Comparison of ENCODE assay signal across 9 cellular contexts in genomic region chr15:74768771-74769342, GRCh38. TPM values are rescaled to one million over a fixed set of nuclear protein-coding genes. Genes with fewer than 3 reads are reported as not detected.
A peak's percentile ranks its signal among the peaks of the same experiment; 100 is the strongest.
DNase-seq lines count a peak whose midpoint lies in the region; ATAC-seq and TF ChIP-seq lines count a peak whose summit lies in the region.
"Had no signal": no experiment of that assay in that cellular context is flagged by ENCODE, and none has a peak within 500 bp of the region (broad histone marks: within the 10 kb centered on the region; RNA-seq: fewer than 3 reads in every experiment).

No MANE protein-coding gene starts in this region.

- peak; percentile 52 for ATAC-seq in activated T-helper 17 cell treated with anti-CD3 and anti-CD28 coated beads, Interleukin-2, amount 50 U/mL, for 72 hours (replicated peaks)
- no peak for ATAC-seq in omental fat pad (ENCODE audit: low FRiP score)
- ATAC-seq in HG03457 (IDR thresholded peaks at IDR 0.05; ENCODE audit: unreplicated experiment): no peak
- no peak for ATAC-seq in GM21381 (IDR thresholded peaks at IDR 0.05; ENCODE audit: unreplicated experiment)

- H3K27ac Mint-ChIP-seq in CD4-positive, alpha-beta memory T cell: peak overlapping the region in 4 of 7 donors; percentile 7 to 81 (median 19)
- H3K27ac Mint-ChIP-seq in activated T-helper 17 cell treated with anti-CD3 and anti-CD28 coated beads, Interleukin-2, amount 50 U/mL, for 72 hours: peak overlapping the region; percentile 28

- H4K20me1 ChIP-seq in OCI-LY1 (ENCODE audit: insufficient read depth, low read length): no peaks in the 10 kb centered on the region

- POLR2A ChIA-PET in CD4-positive, alpha-beta memory T cell (lab: Charles Lee; ENCODE audit: partially characterized antibody): interaction anchor here (0.8 to 24.9 kb wide), 8 partner anchors 9 to 394 kb away, joined by 3 to 1342 read pairs (median 4); partner anchors contain the start of gene CSK

- in situ Hi-C loops in HAP-1 (cut with MboI; ENCODE audit: low sequenced_read_pairs): loop anchor here (5.0 kb wide), 1 partner anchor 132 kb away; no protein-coding TSS in a partner anchor

- no peak overlapping the region for H3K4me3 ChIP-seq in CD4-positive, alpha-beta memory T cell (ENCODE audit: low read length in 2 of 2)
- H3K4me3 ChIP-seq in HAP-1 (no peak overlapping the region), OCI-LY1 (ENCODE audit: low read depth, low read length, poor library complexity, severe bottlenecking) (no peak overlapping the region), foreskin fibroblast (ENCODE audit: low read depth in 1 of 2, low read length in 2 of 2) (peak overlapping the region; percentile 7 to 22)

- TF ChIP-seq CTCF in OCI-LY1 (IDR thresholded peaks at IDR 0.05; ENCODE audit: low read length): peak; percentile 94
- TF ChIP-seq CTCF in foreskin fibroblast (IDR thresholded peaks at IDR 0.05; ENCODE audit: low read depth, low read length): peak; percentile 64
- peak in 2 of 3 donors; percentile 16 to 88 for TF ChIP-seq CTCF in omental fat pad (IDR thresholded peaks at IDR 0.05)

- no peaks in the 10 kb centered on the region for H3K27me3 ChIP-seq in CD4-positive, alpha-beta memory T cell (ENCODE audit: insufficient read depth, low read length)
- H3K27me3 ChIP-seq in HAP-1 (ENCODE audit: low read depth) (peaks cover 4% of the 10 kb centered on the region; the same call in 1 of the 2 replicates), OCI-LY1 (ENCODE audit: insufficient read depth, low read length) (no peaks in the 10 kb centered on the region)

- no peaks in the 10 kb centered on the region for H3K36me3 Mint-ChIP-seq in CD4-positive, alpha-beta memory T cell
- no peaks in the 10 kb centered on the region for H3K36me3 Mint-ChIP-seq in activated T-helper 17 cell treated with anti-CD3 and anti-CD28 coated beads, Interleukin-2, amount 50 U/mL, for 72 hours (ENCODE audit: low read depth)

- intact Hi-C loops in CD4-positive, alpha-beta memory T cell (cut with micrococcal nuclease): loop anchor here (1.0 kb wide), 2 partner anchors 134 to 396 kb away; no protein-coding TSS in a partner anchor

- H3K27ac ChIP-seq in CD4-positive, alpha-beta memory T cell (ENCODE audit: low read depth, low read length): no peak overlapping the region
- no peak overlapping the region for H3K27ac ChIP-seq in OCI-LY1 (ENCODE audit: low read depth, low read length, poor library complexity, severe bottlenecking)

- DNase-seq in CD4-positive, alpha-beta memory T cell: peak; percentile 60 to 67 (median 60)
- DNase-seq in HAP-1 (ENCODE audit: low spot score in 2 of 2) (peak; percentile 87 to 92), foreskin fibroblast (peak in 1 of 2 donors; percentile 72), omental fat pad (ENCODE audit: low spot score) (no peak)

- H3K4me1 Mint-ChIP-seq in CD4-positive, alpha-beta memory T cell: peaks cover 8 to 36% (median 16%) of the 10 kb centered on the region in 4 donors
- peaks cover 10% of the 10 kb centered on the region for H3K4me1 Mint-ChIP-seq in activated T-helper 17 cell treated with anti-CD3 and anti-CD28 coated beads, Interleukin-2, amount 50 U/mL, for 72 hours

- no peak overlapping the region; the same call in 1 of the 2 replicates for H3K4me2 ChIP-seq in OCI-LY1 (ENCODE audit: low read length)

- H3F3A ChIP-seq in OCI-LY1 (ENCODE audit: insufficient read depth, low read length): no peaks in the 10 kb centered on the region

- H3K9ac ChIP-seq in OCI-LY1 (ENCODE audit: low read length): no peak overlapping the region

- H3K9me2 ChIP-seq in OCI-LY1 (ENCODE audit: low read depth, low read length): no peaks in the 10 kb centered on the region

- peak overlapping the region in 2 of 8 donors; percentile 0 to 30 for H3K4me3 Mint-ChIP-seq in CD4-positive, alpha-beta memory T cell
- peak overlapping the region; percentile 16 for H3K4me3 Mint-ChIP-seq in activated T-helper 17 cell treated with anti-CD3 and anti-CD28 coated beads, Interleukin-2, amount 50 U/mL, for 72 hours

- CTCF ChIA-PET in CD4-positive, alpha-beta memory T cell (lab: Charles Lee; ENCODE audit: partially characterized antibody): interaction anchor here (0.7 to 31.6 kb wide), 33 partner anchors 10 to 396 kb away, joined by 3 to 1908 read pairs (median 5); partner anchors contain the start of genes CSK, CYP1A1, EDC3 and LMAN1L

- no peaks in the 10 kb centered on the region for H3K79me2 ChIP-seq in OCI-LY1 (ENCODE audit: insufficient read depth, low read length)

- peaks cover 22% of the 10 kb centered on the region for H3K4me1 ChIP-seq in CD4-positive, alpha-beta memory T cell (ENCODE audit: insufficient read depth, low read length)
- H3K4me1 ChIP-seq in HAP-1: peaks cover 13% of the 10 kb centered on the region
- peaks cover 32% of the 10 kb centered on the region for H3K4me1 ChIP-seq in OCI-LY1 (ENCODE audit: insufficient read depth, low read length, severe bottlenecking)

- H3K36me3 ChIP-seq in CD4-positive, alpha-beta memory T cell (ENCODE audit: insufficient read depth, low read length): no peaks in the 10 kb centered on the region
- H3K36me3 ChIP-seq in HAP-1 (replicated peaks) (no peaks in the 10 kb centered on the region), OCI-LY1 (ENCODE audit: insufficient read depth, low read length) (no peaks in the 10 kb centered on the region)

- H2AFZ ChIP-seq in OCI-LY1 (ENCODE audit: low read length): no peak overlapping the region

- H3K9me3 ChIP-seq in CD4-positive, alpha-beta memory T cell (ENCODE audit: control insufficient read depth in 1 of 2, low read length in 2 of 2): no peaks in the 10 kb centered on the region
- no peaks in the 10 kb centered on the region for H3K9me3 ChIP-seq in HAP-1
- no peaks in the 10 kb centered on the region for H3K9me3 ChIP-seq in OCI-LY1 (ENCODE audit: low read length)

- H3K9me3 Mint-ChIP-seq in CD4-positive, alpha-beta memory T cell: no peaks in the 10 kb centered on the region
- H3K9me3 Mint-ChIP-seq in activated T-helper 17 cell treated with anti-CD3 and anti-CD28 coated beads, Interleukin-2, amount 50 U/mL, for 72 hours: no peaks in the 10 kb centered on the region

- peaks cover 3 to 4% of the 10 kb centered on the region in 2 donors for H3K27me3 Mint-ChIP-seq in CD4-positive, alpha-beta memory T cell
- H3K27me3 Mint-ChIP-seq in activated T-helper 17 cell treated with anti-CD3 and anti-CD28 coated beads, Interleukin-2, amount 50 U/mL, for 72 hours: peaks cover 4% of the 10 kb centered on the region

RNA-seq across cellular contexts. Expression of gene CSK, which starts 13.0 kb away (rescaled TPM):
- 100 to 1,000 TPM; 234 to 247 TPM for total RNA-seq in CD4-positive, alpha-beta memory T cell
- polyA plus RNA-seq in CD4-positive, alpha-beta memory T cell: 100 to 1,000 TPM in 1 of 2 donors, 10 to 100 TPM in 1; 72.5 to 125 TPM
- 100 to 1,000 TPM; 176 to 316 TPM for total RNA-seq in activated T-helper 17 cell treated with anti-CD3 and anti-CD28 coated beads, Interleukin-2, amount 50 U/mL, for 72 hours
- total RNA-seq in omental fat pad: 10 to 100 TPM; 11.6 to 43.2 (median 28.2) TPM

RNA-seq across cellular contexts. Expression of gene CYP1A2, which starts 20.2 kb away (rescaled TPM):
- total RNA-seq in CD4-positive, alpha-beta memory T cell: not detected
- not detected for polyA plus RNA-seq in CD4-positive, alpha-beta memory T cell
- total RNA-seq in activated T-helper 17 cell treated with anti-CD3 and anti-CD28 coated beads, Interleukin-2, amount 50 U/mL, for 72 hours: not detected
- total RNA-seq in omental fat pad: under 1 TPM in 1 of 4 donors, not detected in 3; 0.37 TPM
- total RNA-seq: T-helper 2 cell treated with Interferon-gamma antibody and Interleukin-4, amounts not matched to agents 100 ng/mL and 5 ng/mL, for 36 hours had no signal

RNA-seq across cellular contexts. Expression of gene CYP1A1, which starts 43.5 kb away (rescaled TPM):
- total RNA-seq in CD4-positive, alpha-beta memory T cell: under 1 TPM; 0.11 to 0.26 TPM
- not detected for polyA plus RNA-seq in CD4-positive, alpha-beta memory T cell
- 10 to 100 TPM in 1 of 2 donors, 1 to 10 TPM in 1; 3.3 to 11.4 TPM for total RNA-seq in activated T-helper 17 cell treated with anti-CD3 and anti-CD28 coated beads, Interleukin-2, amount 50 U/mL, for 72 hours
- total RNA-seq in omental fat pad: 1 to 10 TPM in 3 of 4 donors, not detected in 1; 1.9 to 8.3 (median 3.6) TPM

RNA-seq across cellular contexts. Expression of gene LMAN1L, which starts 43.8 kb away (rescaled TPM):
- under 1 TPM; 0.23 to 0.39 TPM for total RNA-seq in CD4-positive, alpha-beta memory T cell
- polyA plus RNA-seq in CD4-positive, alpha-beta memory T cell: not detected
- total RNA-seq in activated T-helper 17 cell treated with anti-CD3 and anti-CD28 coated beads, Interleukin-2, amount 50 U/mL, for 72 hours: 1 to 10 TPM in 1 of 2 donors, under 1 TPM in 1; 0.82 to 1.6 TPM
- not detected for total RNA-seq in omental fat pad

RNA-seq across cellular contexts. Expression of gene CPLX3, which starts 57.6 kb away (rescaled TPM):
- total RNA-seq in CD4-positive, alpha-beta memory T cell: not detected
- not detected for polyA plus RNA-seq in CD4-positive, alpha-beta memory T cell
- total RNA-seq in activated T-helper 17 cell treated with anti-CD3 and anti-CD28 coated beads, Interleukin-2, amount 50 U/mL, for 72 hours: under 1 TPM; 0.15 to 0.19 TPM
- total RNA-seq in omental fat pad: not detected

Comparison
In these comparisons a context has a peak if more than half of its experiments do, and no peak if none do; other contexts are left out.
1. H3K4me3 ChIP-seq: peak in foreskin fibroblast (2 of 2); none in CD4-positive, alpha-beta memory T cell (0 of 2), HAP-1 (single experiment) and OCI-LY1 (single experiment).
2. RNA of gene CSK, which starts 13.0 kb away (total RNA-seq): 176 to 316 TPM in activated T-helper 17 cell treated with anti-CD3 and anti-CD28 coated beads, Interleukin-2, amount 50 U/mL, for 72 hours and 234 to 247 TPM in CD4-positive, alpha-beta memory T cell; 11.6 to 43.2 TPM in omental fat pad; every median in the first group is over 4 times any median in the second.
3. Peak in every context shown above with its lines, with median percentiles within 50 percentile points of each other: CTCF ChIP-seq.